In the genomic region with DNA sequence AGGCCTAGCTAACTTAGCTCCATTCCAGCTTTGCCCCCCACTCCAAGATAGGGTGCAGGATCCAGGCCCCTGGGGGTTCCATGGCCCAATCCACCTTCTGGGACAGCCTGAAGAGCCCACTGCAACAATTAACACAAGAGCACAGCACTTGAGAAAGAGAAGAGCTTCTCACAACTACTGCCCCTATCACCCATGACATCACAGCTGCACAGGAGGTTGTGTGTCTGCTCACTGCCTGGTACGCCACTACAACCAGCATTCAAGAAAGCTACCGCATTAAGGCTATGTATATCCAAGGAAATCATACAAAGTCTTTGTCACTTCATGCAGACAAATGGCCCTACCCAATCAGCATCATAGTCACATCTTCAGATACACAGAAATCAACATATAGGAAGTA, we compare ENCODE assay signal across 1 cellular context.
TF ChIP-seq lines count a peak whose summit lies in the region.

No MANE protein-coding gene starts in this region.

TF ChIP-seq in WTC11, 78 proteins besides CTCF, POLR2A, EP300 and RAD21 (continued from another document):
- TF ChIP-seq, protein P1, sequence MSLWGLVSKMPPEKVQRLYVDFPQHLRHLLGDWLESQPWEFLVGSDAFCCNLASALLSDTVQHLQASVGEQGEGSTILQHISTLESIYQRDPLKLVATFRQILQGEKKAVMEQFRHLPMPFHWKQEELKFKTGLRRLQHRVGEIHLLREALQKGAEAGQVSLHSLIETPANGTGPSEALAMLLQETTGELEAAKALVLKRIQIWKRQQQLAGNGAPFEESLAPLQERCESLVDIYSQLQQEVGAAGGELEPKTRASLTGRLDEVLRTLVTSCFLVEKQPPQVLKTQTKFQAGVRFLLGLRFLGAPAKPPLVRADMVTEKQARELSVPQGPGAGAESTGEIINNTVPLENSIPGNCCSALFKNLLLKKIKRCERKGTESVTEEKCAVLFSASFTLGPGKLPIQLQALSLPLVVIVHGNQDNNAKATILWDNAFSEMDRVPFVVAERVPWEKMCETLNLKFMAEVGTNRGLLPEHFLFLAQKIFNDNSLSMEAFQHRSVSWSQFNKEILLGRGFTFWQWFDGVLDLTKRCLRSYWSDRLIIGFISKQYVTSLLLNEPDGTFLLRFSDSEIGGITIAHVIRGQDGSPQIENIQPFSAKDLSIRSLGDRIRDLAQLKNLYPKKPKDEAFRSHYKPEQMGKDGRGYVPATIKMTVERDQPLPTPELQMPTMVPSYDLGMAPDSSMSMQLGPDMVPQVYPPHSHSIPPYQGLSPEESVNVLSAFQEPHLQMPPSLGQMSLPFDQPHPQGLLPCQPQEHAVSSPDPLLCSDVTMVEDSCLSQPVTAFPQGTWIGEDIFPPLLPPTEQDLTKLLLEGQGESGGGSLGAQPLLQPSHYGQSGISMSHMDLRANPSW (CRISPR knock-in tag; conservative IDR thresholded peaks at IDR 0.05; ENCODE audit: low read depth): no peak
- TF ChIP-seq FOXK1 (CRISPR knock-in tag; IDR thresholded peaks at IDR 0.05): no peak
- TF ChIP-seq FOXP1 (CRISPR knock-in tag; IDR thresholded peaks at IDR 0.05; ENCODE audit: borderline replicate concordance): no peak
- TF ChIP-seq PRDM15 (CRISPR knock-in tag; IDR thresholded peaks at IDR 0.05): no peak
- TF ChIP-seq SOX15 (CRISPR knock-in tag; IDR thresholded peaks at IDR 0.05): no peak
- no peak for TF ChIP-seq SMAD3 (CRISPR knock-in tag; IDR thresholded peaks at IDR 0.05; ENCODE audit: borderline replicate concordance)
- no peak for TF ChIP-seq MXD4 (CRISPR knock-in tag; IDR thresholded peaks at IDR 0.05; ENCODE audit: borderline replicate concordance)
